Comparison of ENCODE assay signal across 8 cellular contexts in genomic region chr7:158829342-158830210, GRCh38. TPM values are rescaled to one million over a fixed set of nuclear protein-coding genes. Genes with fewer than 3 reads are reported as not detected.
DNase-seq lines count a peak whose midpoint lies in the region; ATAC-seq and TF ChIP-seq lines count a peak whose summit lies in the region.

A gene with protein sequence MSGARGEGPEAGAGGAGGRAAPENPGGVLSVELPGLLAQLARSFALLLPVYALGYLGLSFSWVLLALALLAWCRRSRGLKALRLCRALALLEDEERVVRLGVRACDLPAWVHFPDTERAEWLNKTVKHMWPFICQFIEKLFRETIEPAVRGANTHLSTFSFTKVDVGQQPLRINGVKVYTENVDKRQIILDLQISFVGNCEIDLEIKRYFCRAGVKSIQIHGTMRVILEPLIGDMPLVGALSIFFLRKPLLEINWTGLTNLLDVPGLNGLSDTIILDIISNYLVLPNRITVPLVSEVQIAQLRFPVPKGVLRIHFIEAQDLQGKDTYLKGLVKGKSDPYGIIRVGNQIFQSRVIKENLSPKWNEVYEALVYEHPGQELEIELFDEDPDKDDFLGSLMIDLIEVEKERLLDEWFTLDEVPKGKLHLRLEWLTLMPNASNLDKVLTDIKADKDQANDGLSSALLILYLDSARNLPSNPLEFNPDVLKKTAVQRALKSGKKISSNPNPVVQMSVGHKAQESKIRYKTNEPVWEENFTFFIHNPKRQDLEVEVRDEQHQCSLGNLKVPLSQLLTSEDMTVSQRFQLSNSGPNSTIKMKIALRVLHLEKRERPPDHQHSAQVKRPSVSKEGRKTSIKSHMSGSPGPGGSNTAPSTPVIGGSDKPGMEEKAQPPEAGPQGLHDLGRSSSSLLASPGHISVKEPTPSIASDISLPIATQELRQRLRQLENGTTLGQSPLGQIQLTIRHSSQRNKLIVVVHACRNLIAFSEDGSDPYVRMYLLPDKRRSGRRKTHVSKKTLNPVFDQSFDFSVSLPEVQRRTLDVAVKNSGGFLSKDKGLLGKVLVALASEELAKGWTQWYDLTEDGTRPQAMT (minus strand): TSS chr7:158829509. CDS start chr7:158829418, 91 bp downstream.

- H3K36me3 ChIP-seq in RWPE2 (ENCODE audit: low read depth) (peaks cover 8% of the 10 kb centered on the region; the same call in 1 of the 2 replicates), neural cell (ENCODE audit: insufficient read depth, low read length) (no peaks in the 10 kb centered on the region), stomach smooth muscle (ENCODE audit: control insufficient read depth in 2 of 2, insufficient read depth in 2 of 2, low read length in 2 of 2) (no peaks in the 10 kb centered on the region)

- peaks cover 3% of the 10 kb centered on the region for H3F3A ChIP-seq in neural cell (ENCODE audit: insufficient read depth, low read length, poor library complexity, severe bottlenecking)

- H3K79me2 ChIP-seq in neural cell (replicated peaks; ENCODE audit: insufficient read depth, low read length) = peaks cover 29% of the 10 kb centered on the region

- H3K9ac ChIP-seq in neural cell (ENCODE audit: low read length) (peak within 1 kb of the TSS; percentile 95), stomach smooth muscle (ENCODE audit: low read length in 2 of 2) (peak within 1 kb of the TSS; percentile 84 to 96)

- H2AFZ ChIP-seq in neural cell (ENCODE audit: low read depth, low read length) = peak within 1 kb of the TSS; percentile 94

- no peaks in the 10 kb centered on the region for H4K20me1 ChIP-seq in neural cell (ENCODE audit: insufficient read depth)

- peak; percentile 39 for TF ChIP-seq RAD21 in neural cell (conservative IDR thresholded peaks at IDR 0.05)

- no peaks in the 10 kb centered on the region for H3K9me2 ChIP-seq in neural cell (ENCODE audit: insufficient read depth, low read length)

- H3K27ac ChIP-seq in RWPE2 (ENCODE audit: poor library complexity, severe bottlenecking) (peak within 1 kb of the TSS; percentile 81), neural cell (ENCODE audit: low read length) (peak within 1 kb of the TSS; percentile 89), stomach smooth muscle (ENCODE audit: low read length) (peak within 1 kb of the TSS; percentile 97)

- peak; percentile 29 for TF ChIP-seq CTCF in LNCAP (IDR thresholded peaks at IDR 0.05)
- TF ChIP-seq CTCF in RWPE2 (IDR thresholded peaks at IDR 0.05; ENCODE audit: poor library complexity, severe bottlenecking) = peak; percentile 12
- TF ChIP-seq CTCF in fibroblast of pulmonary artery (IDR thresholded peaks at IDR 0.05; ENCODE audit: low read length, missing control alignments) = no peak
- TF ChIP-seq CTCF in neural cell (IDR thresholded peaks at IDR 0.05; ENCODE audit: poor library complexity, severe bottlenecking) = peak; percentile 35

- peak within 1 kb of the TSS; percentile 96 for H3K4me3 ChIP-seq in RWPE2 (ENCODE audit: severe bottlenecking)
- peak within 1 kb of the TSS; percentile 78 for H3K4me3 ChIP-seq in fibroblast of pulmonary artery (replicated peaks; ENCODE audit: low read depth, low read length)
- H3K4me3 ChIP-seq in neural cell (ENCODE audit: low read length) = peak within 1 kb of the TSS; percentile 99
- peak within 1 kb of the TSS; percentile 71 to 86 for H3K4me3 ChIP-seq in stomach smooth muscle (ENCODE audit: low read length in 2 of 2)

- peak; percentile 83 for TF ChIP-seq EP300 in neural cell (conservative IDR thresholded peaks at IDR 0.05; ENCODE audit: poor library complexity, severe bottlenecking)

- peak; percentile 91 for DNase-seq in ELF-1 (ENCODE audit: low read depth, low spot score)
- DNase-seq in GOT3 (lab: John Stamatoyannopoulos, UW) = peak; percentile 90
- peak; percentile 94 for DNase-seq in RWPE2 (ENCODE audit: low spot score)
- DNase-seq in activated T-helper 9 cell treated with anti-CD3 and anti-CD28 coated beads, Interleukin-2, amount 50 U/mL, for 16 hours (ENCODE audit: low read depth) = peak; percentile 99
- DNase-seq in fibroblast of pulmonary artery (ENCODE audit: low read depth) = peak; percentile 98

- peak; percentile 74 for ATAC-seq in RWPE2 (ENCODE audit: low read depth)

- H3K27me3 ChIP-seq in RWPE2 (ENCODE audit: insufficient read depth, poor library complexity, severe bottlenecking) (no peaks in the 10 kb centered on the region), neural cell (ENCODE audit: insufficient read depth, low read depth, low read length) (no peaks in the 10 kb centered on the region), stomach smooth muscle (ENCODE audit: control insufficient read depth in 1 of 2, insufficient read depth in 2 of 2, low read length in 2 of 2) (no peaks in the 10 kb centered on the region)

- no peaks in the 10 kb centered on the region for H3K9me3 ChIP-seq in RWPE2 (ENCODE audit: severe bottlenecking)
- H3K9me3 ChIP-seq in neural cell (ENCODE audit: low read length) = no peaks in the 10 kb centered on the region
- H3K9me3 ChIP-seq in stomach smooth muscle (ENCODE audit: control insufficient read depth in 2 of 2, low read length in 2 of 2) = no peaks in the 10 kb centered on the region

- H3K4me1 ChIP-seq in RWPE2 (ENCODE audit: insufficient read depth, poor library complexity, severe bottlenecking) (peaks cover 10% of the 10 kb centered on the region), stomach smooth muscle (ENCODE audit: control insufficient read depth, insufficient read depth, low read length) (peaks cover 5% of the 10 kb centered on the region)

- peak within 1 kb of the TSS; percentile 62 for H3K4me2 ChIP-seq in neural cell (ENCODE audit: low read length)

TF ChIP-seq in neural cell, 6 proteins besides CTCF, POLR2A, EP300 and RAD21:
- TF ChIP-seq TAF1 (IDR thresholded peaks at IDR 0.05; ENCODE audit: low read depth) (peak; percentile 87), EZH2 (IDR thresholded peaks at IDR 0.05; ENCODE audit: borderline replicate concordance, insufficient read depth, low read length, poor library complexity, severe bottlenecking) (no peak), POLR2AphosphoS5 (IDR thresholded peaks at IDR 0.05) (peak; percentile 98), MXI1 (conservative IDR thresholded peaks at IDR 0.05; ENCODE audit: poor library complexity, severe bottlenecking) (peak; percentile 80), SMC3 (conservative IDR thresholded peaks at IDR 0.05; ENCODE audit: poor library complexity) (peak; percentile 47)
- TF ChIP-seq, protein P1, sequence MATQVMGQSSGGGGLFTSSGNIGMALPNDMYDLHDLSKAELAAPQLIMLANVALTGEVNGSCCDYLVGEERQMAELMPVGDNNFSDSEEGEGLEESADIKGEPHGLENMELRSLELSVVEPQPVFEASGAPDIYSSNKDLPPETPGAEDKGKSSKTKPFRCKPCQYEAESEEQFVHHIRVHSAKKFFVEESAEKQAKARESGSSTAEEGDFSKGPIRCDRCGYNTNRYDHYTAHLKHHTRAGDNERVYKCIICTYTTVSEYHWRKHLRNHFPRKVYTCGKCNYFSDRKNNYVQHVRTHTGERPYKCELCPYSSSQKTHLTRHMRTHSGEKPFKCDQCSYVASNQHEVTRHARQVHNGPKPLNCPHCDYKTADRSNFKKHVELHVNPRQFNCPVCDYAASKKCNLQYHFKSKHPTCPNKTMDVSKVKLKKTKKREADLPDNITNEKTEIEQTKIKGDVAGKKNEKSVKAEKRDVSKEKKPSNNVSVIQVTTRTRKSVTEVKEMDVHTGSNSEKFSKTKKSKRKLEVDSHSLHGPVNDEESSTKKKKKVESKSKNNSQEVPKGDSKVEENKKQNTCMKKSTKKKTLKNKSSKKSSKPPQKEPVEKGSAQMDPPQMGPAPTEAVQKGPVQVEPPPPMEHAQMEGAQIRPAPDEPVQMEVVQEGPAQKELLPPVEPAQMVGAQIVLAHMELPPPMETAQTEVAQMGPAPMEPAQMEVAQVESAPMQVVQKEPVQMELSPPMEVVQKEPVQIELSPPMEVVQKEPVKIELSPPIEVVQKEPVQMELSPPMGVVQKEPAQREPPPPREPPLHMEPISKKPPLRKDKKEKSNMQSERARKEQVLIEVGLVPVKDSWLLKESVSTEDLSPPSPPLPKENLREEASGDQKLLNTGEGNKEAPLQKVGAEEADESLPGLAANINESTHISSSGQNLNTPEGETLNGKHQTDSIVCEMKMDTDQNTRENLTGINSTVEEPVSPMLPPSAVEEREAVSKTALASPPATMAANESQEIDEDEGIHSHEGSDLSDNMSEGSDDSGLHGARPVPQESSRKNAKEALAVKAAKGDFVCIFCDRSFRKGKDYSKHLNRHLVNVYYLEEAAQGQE (IDR thresholded peaks at IDR 0.05; ENCODE audit: borderline replicate concordance) = peak; percentile 93

RNA-seq across cellular contexts. Expression of the gene that starts here (rescaled TPM):
- 23.8 and 28.9 TPM in 2 replicates for polyA plus RNA-seq in neural cell
- polyA minus RNA-seq in neural cell = 45.3 and 51.3 TPM in 2 replicates

Comparison
In these comparisons a context has a peak if more than half of its experiments do, and no peak if none do; other contexts are left out.
1. Peak in every context shown above with its lines: DNase-seq, ATAC-seq, H3K4me3 ChIP-seq and H3K27ac ChIP-seq.